ENCODE assay signal across 5 cellular contexts in the genomic region with DNA sequence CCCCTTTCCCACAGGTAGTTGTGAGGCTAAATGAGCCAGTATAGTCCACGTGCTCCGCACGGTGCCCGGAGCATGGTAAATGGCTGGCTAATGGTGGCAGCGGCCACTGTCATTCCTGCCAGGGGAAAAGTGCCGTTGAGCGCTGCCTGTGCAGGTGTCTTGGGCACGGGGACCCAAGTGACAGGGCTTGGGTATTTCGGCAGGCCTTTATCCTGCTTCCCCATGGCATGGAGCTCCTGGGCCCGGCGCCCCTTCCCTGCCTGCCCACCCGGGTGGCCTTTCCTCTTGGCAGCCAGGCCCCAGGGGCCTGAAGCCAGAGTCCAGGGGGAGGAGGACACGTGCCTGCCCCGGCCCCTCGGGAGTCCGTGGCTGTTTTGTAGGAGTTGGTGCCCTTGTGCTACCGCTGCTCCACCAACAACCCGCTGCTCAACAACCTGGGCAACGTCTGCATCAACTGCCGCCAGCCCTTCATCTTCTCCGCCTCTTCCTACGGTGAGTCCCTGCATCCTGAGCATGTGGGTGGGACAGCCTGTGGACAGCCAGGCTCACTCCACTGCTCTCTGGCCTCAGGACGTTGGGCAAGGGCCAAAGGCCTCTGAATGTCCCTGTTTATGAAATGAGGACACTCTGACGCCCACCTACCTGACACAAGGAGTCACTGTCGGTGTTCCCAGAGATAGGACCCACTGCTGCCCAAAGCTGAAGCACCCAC. TPM values are rescaled to one million over a fixed set of nuclear protein-coding genes. Genes with fewer than 3 reads are reported as not detected.
"Had no signal": no experiment of that assay in that cellular context is flagged by ENCODE, and none has a peak within 500 bp of the region (broad histone marks: within the 10 kb centered on the region; RNA-seq: fewer than 3 reads in every experiment).

No MANE protein-coding gene starts in this region.

RNA-seq across cellular contexts. Expression of a gene that starts 13.2 kb away (rescaled TPM):
- total RNA-seq: GM23248, H4, HT-29 had no signal
- polyA plus RNA-seq: GM23248, IgD-negative memory B cell had no signal

RNA-seq across cellular contexts. Expression of a gene that starts 27.7 kb away (rescaled TPM):
- total RNA-seq: GM23248, H4, H7, HT-29 had no signal
- polyA plus RNA-seq: GM23248, IgD-negative memory B cell had no signal
